Comparison of ENCODE assay signal across 8 cellular contexts in the genomic region with DNA sequence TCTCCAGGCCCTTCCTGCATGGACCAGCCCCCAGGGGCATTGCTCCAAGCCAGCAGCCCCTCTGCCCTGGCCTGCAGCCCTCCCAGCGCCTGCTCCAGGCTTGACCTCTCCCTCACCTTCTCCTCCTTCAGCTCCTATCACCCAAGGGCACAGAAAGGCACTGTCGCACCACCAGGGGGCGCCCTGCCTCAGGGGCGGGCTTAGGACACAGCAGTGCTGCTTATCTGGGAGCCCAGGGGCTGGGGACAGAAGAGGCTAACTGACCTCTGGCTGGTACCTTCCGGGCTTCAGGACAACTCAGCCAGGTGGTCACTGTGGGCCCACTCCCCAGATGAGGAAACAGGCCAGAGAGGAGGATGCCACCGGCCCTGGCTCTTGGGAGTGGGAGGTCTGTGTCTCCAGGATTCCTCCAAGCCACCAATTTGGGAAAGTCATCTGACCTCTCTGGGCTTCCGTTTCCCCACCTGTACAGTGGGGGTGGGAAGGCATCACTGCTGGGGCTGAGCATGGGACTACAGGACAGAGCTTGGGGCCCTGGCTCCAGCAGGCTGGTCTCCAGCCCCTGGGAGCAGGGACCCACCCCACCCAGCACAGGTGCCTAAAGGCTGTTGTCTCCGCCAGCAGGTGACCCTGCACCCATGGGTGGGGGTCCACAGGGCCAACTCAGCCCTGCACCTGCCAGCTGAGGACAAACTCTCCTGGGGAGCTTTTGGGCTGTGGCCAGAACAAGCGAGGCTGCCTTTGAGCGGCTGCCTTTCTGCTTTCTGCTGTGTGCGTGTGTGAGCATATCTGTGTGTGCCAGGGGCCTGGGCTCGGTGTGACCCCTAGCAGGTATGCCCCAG. TPM values are rescaled to one million over a fixed set of nuclear protein-coding genes. Genes with fewer than 3 reads are reported as not detected.
DNase-seq lines count a peak whose midpoint lies in the region; ATAC-seq and TF ChIP-seq lines count a peak whose summit lies in the region.

No MANE protein-coding gene starts in this region.

- intact Hi-C loops in colonic mucosa (cut with DNase I) = loop anchor here (10.0 kb wide), 1 partner anchor 194 kb away; no protein-coding TSS in a partner anchor

- peak; percentile 98 for TF ChIP-seq CTCF in colonic mucosa (IDR thresholded peaks at IDR 0.05)

- ATAC-seq in HG03135 (IDR thresholded peaks at IDR 0.05; ENCODE audit: unreplicated experiment) (peak; percentile 42), left lobe of liver (peak; percentile 62), HG03460 (IDR thresholded peaks at IDR 0.05; ENCODE audit: unreplicated experiment) (no peak)

- DNase-seq in DMS153 (lab: John Stamatoyannopoulos, UW) (peak; percentile 52), NCI-H526 (lab: John Stamatoyannopoulos, UW) (peak; percentile 36 to 90), colonic mucosa (peak; percentile 93), left lobe of liver (ENCODE audit: low spot score) (peak; percentile 82)
- DNase-seq in activated CD4-positive, alpha-beta T cell treated with anti-CD3 and anti-CD28 coated beads, Interleukin-2, amount 50 U/mL, for 1 hour = peak; percentile 86
- DNase-seq in stimulated activated CD4-positive, alpha-beta T cell treated with anti-CD3 and anti-CD28 coated beads, Interleukin-2, amount 100 ng/mL, for 48 hours = peak; percentile 92 to 93

- H3K4me3 ChIP-seq in colonic mucosa = no peak overlapping the region

- H3K27me3 ChIP-seq in colonic mucosa = peaks cover 21% of the 10 kb centered on the region

- H3K4me1 ChIP-seq in colonic mucosa = peaks cover 29% of the 10 kb centered on the region

- H3K27ac ChIP-seq in colonic mucosa = peak overlapping the region; percentile 93

- H3K9ac ChIP-seq in colonic mucosa (ENCODE audit: low read depth in 2 of 2, low read length in 2 of 2) = peak overlapping the region in 1 of 2 donors; percentile 30

- H3K36me3 ChIP-seq in colonic mucosa = no peaks in the 10 kb centered on the region

- no peaks in the 10 kb centered on the region for H3K9me3 ChIP-seq in colonic mucosa

RNA-seq across cellular contexts. Expression of gene GPR132, which starts 25.5 kb away (rescaled TPM):
- total RNA-seq in colonic mucosa (1 to 10 TPM; 1.0 TPM), left lobe of liver (0.40 TPM)
